Comparison of ENCODE assay signal across 8 cellular contexts in the genomic region with DNA sequence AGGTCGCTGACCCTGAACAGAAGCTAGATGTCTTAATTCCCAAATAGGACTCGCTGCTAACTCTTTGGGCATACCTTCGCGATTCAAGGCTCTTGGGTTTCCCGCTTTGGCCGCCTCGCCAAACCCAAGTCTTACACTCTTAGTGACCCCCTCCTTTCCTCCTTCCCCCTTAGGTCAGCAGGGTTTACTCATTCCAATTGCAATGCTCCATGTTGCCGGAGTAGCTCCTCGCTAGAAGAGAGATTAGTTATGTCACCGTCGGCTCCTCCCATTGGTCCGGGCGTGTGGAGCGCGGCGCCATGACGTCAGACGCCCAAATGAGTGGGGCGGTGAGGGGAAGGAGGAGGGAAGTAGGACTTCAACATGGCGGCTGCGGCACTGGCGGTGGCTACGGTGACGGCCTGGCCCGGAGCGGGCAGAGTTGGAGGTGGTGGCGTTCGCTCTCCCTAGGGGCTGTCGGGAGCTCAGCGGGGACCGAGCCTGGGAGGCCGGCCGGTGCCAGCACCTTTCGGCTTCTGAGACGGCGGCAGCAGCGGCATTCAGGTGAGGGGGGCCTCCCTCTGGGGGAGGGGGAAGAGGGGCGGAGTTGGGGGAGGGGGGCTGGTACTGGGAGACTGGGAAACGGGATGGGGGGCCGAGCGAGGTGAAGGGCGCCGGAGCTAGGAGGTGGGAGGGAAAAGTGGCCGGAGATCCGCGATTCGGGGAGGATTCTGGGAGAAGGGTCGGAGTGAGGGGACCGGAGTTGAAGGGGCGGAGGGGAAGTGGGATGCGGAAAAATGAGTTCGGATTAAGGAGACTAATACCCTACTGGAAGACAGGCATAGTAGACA. TPM values are rescaled to one million over a fixed set of nuclear protein-coding genes. Genes with fewer than 3 reads are reported as not detected.
DNase-seq lines count a peak whose midpoint lies in the region; ATAC-seq, FAIRE-seq and TF ChIP-seq lines count a peak whose summit lies in the region.

TSS of gene UBAP1 (plus strand) at position 346 of the 830 bp plus-strand sequence. CDS start 41,872 bp downstream, outside the sequence.

- TF ChIP-seq CTCF in right atrium auricular region (IDR thresholded peaks at IDR 0.05) (no peak), psoas muscle (IDR thresholded peaks at IDR 0.05) (no peak)

- WGBS in psoas muscle, 3 donors: 0 to 1% (median 0%) methylated on average over 47 to 52 of the region's 52 CpGs

- H3K4me1 ChIP-seq in right atrium auricular region (peaks cover 0 to 21% of the 10 kb centered on the region in 2 donors), psoas muscle (peaks cover 4% of the 10 kb centered on the region)

- H3K27ac ChIP-seq in angular gyrus (ENCODE audit: low read depth, low read length) (peak within 1 kb of the TSS; percentile 82), right atrium auricular region (peak within 1 kb of the TSS; percentile 93 to 95), psoas muscle (peak within 1 kb of the TSS; percentile 83)

- DNase-seq in NCI-H1694 treated with DMSO at 0.1 percent for 48 hours (lab: John Stamatoyannopoulos, UW) (peak; percentile 96), T-helper 2 cell (peak; percentile 82 to 97 (median 94)), right atrium auricular region (ENCODE audit: low spot score) (peak; percentile 98), psoas muscle (peak; percentile 96 to 98), urothelium cell line (ENCODE audit: low spot score) (peak; percentile 98)

- intact Hi-C loops in psoas muscle (cut with DNase I): loop anchor here (2.0 to 5.0 kb wide), 3 partner anchors 52 to 73 kb away; partner anchors contain the start of gene DCAF12 (in 2 of the 2)

- H3K36me3 ChIP-seq in right atrium auricular region (no peaks in the 10 kb centered on the region), psoas muscle (ENCODE audit: insufficient read depth in 1 of 2, low read depth in 1 of 2) (peaks cover 0 to 2% of the 10 kb centered on the region in 2 donors)

- peak; percentile 86 for TF ChIP-seq POLR2A in GM15510 (IDR thresholded peaks at IDR 0.05; ENCODE audit: borderline replicate concordance, extremely low read depth, insufficient read length)

- H3K9me3 ChIP-seq in right atrium auricular region (no peaks in the 10 kb centered on the region), psoas muscle (no peaks in the 10 kb centered on the region)

- ATAC-seq in HG02885 (IDR thresholded peaks at IDR 0.05; ENCODE audit: poor library complexity, unreplicated experiment) (peak; percentile 100), psoas muscle (peak; percentile 97 to 100 (median 99))

- H3K4me3 ChIP-seq in right atrium auricular region: peak within 1 kb of the TSS; percentile 69 to 73
- peak within 1 kb of the TSS; percentile 78 for H3K4me3 ChIP-seq in psoas muscle

- H3K27me3 ChIP-seq in right atrium auricular region (no peaks in the 10 kb centered on the region), psoas muscle (ENCODE audit: insufficient read depth in 3 of 3, low read length in 2 of 3) (no peaks in the 10 kb centered on the region)

- peak; percentile 94 for FAIRE-seq in urothelium cell line (lab: Jason Lieb, UNC)

RNA-seq across cellular contexts. Expression of gene UBAP1, which starts in this region (rescaled TPM):
- total RNA-seq in right atrium auricular region (10 to 100 TPM; 39.4 to 46.4 TPM), psoas muscle (100 to 1,000 TPM in 1 of 4 donors, 10 to 100 TPM in 3; 55.8 to 126 (median 73.4) TPM)
- 100 to 1,000 TPM in 1 of 3 donors, 10 to 100 TPM in 2; 89.6 to 203 (median 92.9) TPM for polyA plus RNA-seq in psoas muscle

Comparison
In these comparisons a context has a peak if more than half of its experiments do, and no peak if none do; other contexts are left out.
1. Peak in every context shown above with its lines: DNase-seq, ATAC-seq, H3K4me3 ChIP-seq and H3K27ac ChIP-seq.